Comparison of ENCODE assay signal across 1 cellular context in the genomic region with DNA sequence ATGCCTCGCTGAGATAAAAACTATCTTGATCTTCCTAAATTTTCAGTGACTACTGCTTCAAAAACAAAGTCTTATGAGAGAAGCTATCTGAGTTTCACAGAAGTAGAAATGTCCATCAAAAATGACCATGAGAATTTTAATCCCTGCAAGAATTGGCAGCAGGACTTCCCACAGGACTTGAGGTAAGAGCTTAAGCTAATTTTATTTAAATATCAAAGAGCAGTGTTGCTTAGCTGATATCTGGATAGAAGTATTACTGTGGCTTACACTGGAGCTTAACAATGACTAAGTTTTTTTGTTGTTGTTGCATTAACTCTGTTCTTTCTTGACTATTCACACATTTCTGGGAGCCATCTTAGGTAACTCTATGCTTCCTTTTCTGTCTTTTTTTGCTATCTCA.
TF ChIP-seq lines count a peak whose summit lies in the region.

No MANE protein-coding gene starts in this region.

TF ChIP-seq in GM23338, 12 proteins besides CTCF, POLR2A, EP300 and RAD21 (continued from another document):
- TF ChIP-seq, protein P1, sequence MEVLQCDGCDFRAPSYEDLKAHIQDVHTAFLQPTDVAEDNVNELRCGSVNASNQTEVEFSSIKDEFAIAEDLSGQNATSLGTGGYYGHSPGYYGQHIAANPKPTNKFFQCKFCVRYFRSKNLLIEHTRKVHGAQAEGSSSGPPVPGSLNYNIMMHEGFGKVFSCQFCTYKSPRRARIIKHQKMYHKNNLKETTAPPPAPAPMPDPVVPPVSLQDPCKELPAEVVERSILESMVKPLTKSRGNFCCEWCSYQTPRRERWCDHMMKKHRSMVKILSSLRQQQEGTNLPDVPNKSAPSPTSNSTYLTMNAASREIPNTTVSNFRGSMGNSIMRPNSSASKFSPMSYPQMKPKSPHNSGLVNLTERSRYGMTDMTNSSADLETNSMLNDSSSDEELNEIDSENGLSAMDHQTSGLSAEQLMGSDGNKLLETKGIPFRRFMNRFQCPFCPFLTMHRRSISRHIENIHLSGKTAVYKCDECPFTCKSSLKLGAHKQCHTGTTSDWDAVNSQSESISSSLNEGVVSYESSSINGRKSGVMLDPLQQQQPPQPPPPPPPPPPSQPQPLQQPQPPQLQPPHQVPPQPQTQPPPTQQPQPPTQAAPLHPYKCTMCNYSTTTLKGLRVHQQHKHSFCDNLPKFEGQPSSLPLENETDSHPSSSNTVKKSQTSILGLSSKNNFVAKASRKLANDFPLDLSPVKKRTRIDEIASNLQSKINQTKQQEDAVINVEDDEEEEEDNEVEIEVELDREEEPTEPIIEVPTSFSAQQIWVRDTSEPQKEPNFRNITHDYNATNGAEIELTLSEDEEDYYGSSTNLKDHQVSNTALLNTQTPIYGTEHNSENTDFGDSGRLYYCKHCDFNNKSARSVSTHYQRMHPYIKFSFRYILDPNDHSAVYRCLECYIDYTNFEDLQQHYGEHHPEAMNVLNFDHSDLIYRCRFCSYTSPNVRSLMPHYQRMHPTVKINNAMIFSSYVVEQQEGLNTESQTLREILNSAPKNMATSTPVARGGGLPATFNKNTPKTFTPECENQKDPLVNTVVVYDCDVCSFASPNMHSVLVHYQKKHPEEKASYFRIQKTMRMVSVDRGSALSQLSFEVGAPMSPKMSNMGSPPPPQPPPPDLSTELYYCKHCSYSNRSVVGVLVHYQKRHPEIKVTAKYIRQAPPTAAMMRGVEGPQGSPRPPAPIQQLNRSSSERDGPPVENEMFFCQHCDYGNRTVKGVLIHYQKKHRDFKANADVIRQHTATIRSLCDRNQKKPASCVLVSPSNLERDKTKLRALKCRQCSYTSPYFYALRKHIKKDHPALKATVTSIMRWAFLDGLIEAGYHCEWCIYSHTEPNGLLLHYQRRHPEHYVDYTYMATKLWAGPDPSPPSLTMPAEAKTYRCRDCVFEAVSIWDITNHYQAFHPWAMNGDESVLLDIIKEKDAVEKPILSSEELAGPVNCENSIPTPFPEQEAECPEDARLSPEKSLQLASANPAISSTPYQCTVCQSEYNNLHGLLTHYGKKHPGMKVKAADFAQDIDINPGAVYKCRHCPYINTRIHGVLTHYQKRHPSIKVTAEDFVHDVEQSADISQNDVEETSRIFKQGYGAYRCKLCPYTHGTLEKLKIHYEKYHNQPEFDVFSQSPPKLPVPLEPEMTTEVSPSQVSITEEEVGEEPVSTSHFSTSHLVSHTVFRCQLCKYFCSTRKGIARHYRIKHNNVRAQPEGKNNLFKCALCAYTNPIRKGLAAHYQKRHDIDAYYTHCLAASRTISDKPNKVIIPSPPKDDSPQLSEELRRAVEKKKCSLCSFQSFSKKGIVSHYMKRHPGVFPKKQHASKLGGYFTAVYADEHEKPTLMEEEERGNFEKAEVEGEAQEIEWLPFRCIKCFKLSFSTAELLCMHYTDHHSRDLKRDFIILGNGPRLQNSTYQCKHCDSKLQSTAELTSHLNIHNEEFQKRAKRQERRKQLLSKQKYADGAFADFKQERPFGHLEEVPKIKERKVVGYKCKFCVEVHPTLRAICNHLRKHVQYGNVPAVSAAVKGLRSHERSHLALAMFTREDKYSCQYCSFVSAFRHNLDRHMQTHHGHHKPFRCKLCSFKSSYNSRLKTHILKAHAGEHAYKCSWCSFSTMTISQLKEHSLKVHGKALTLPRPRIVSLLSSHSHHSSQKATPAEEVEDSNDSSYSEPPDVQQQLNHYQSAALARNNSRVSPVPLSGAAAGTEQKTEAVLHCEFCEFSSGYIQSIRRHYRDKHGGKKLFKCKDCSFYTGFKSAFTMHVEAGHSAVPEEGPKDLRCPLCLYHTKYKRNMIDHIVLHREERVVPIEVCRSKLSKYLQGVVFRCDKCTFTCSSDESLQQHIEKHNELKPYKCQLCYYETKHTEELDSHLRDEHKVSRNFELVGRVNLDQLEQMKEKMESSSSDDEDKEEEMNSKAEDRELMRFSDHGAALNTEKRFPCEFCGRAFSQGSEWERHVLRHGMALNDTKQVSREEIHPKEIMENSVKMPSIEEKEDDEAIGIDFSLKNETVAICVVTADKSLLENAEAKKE (CRISPR knock-in tag; IDR thresholded peaks at IDR 0.05): no peak
- TF ChIP-seq CREB1 (CRISPR knock-in tag; IDR thresholded peaks at IDR 0.05; ENCODE audit: low read depth) (no peak), ZNF114 (CRISPR knock-in tag; IDR thresholded peaks at IDR 0.05) (no peak), JUNB (IDR thresholded peaks at IDR 0.05; ENCODE audit: unreplicated experiment) (no peak)
